Comparison of ENCODE assay signal across 1 cellular context in the genomic region with DNA sequence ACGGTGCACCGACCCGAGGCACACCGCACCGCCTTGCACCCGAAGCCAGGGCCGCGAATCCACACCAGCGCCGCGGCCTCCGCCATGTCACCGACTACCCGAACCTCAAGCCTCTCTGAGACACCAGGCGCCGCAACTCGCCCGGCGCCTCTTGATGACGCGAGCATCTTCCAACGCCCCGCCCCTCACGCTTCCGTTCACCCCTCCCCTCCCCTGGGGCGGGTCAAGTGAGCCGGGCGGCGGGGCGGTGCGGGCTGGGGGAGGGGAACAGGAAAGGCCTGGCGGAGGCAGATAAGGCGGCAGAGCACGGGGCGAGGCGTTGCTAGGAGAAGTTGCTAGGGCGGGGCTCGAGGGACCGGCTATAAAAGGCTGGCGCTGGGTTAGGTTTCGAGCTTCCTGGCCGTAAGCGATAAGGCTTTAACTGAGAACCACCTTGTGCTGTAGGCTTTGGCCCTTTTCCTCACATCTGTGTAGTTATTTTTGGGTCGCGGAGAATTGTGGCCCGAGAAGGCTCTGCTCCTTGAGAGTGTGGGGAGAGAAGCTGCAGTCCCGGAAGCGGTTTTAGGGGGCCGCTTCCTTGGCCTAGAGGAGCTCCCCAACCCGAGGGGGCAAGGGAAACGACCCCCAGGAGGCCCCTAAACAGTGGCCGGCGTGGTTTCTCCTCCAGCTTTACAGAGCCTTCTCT.
A peak's percentile ranks its signal among the peaks of the same experiment; 100 is the strongest.
TF ChIP-seq lines count a peak whose summit lies in the region.

Gene SDE2, minus strand, starts transcription at position 117 of the 685 bp plus-strand sequence. Its CDS starts 31 bp downstream, at position 86.

TF ChIP-seq in GM12878, 131 proteins besides CTCF, POLR2A, EP300 and RAD21 (continued from another document):
- TF ChIP-seq CREM (IDR thresholded peaks at IDR 0.05; ENCODE audit: low read depth) (peak; percentile 98), SP1 (IDR thresholded peaks at IDR 0.05; ENCODE audit: low read depth, low read length) (peak; percentile 84), BCL11A (IDR thresholded peaks at IDR 0.05; ENCODE audit: low read depth, low read length) (no peak), CBX3 (IDR thresholded peaks at IDR 0.05; ENCODE audit: borderline replicate concordance, low read depth) (no peak), CREB1 (IDR thresholded peaks at IDR 0.05; ENCODE audit: low read depth) (peak; percentile 98), YY1 (IDR thresholded peaks at IDR 0.05; ENCODE audit: low read depth, low read length) (peak; percentile 95), RELA (IDR thresholded peaks at IDR 0.05; ENCODE audit: borderline replicate concordance, partially characterized antibody) (peak; percentile 43), POU2F2 (IDR thresholded peaks at IDR 0.05; ENCODE audit: borderline replicate concordance, low read depth, low read length) (peak; percentile 96), TBL1XR1 (IDR thresholded peaks at IDR 0.05; ENCODE audit: low read depth, low read length) (0 out of 2 replicates have a peak, but pooled peaks have one; percentile 31), MEF2A (IDR thresholded peaks at IDR 0.05; ENCODE audit: insufficient read depth, low read depth, low read length) (peak; percentile 79; the same call in 1 of the 2 replicates), USF2 (IDR thresholded peaks at IDR 0.05; ENCODE audit: borderline replicate concordance, low read depth, low read length) (no peak), ZNF384 (IDR thresholded peaks at IDR 0.05; ENCODE audit: borderline replicate concordance, low read depth, low read length) (no peak), SMAD5 (IDR thresholded peaks at IDR 0.05; ENCODE audit: low read depth) (peak; percentile 98), PBX3 (IDR thresholded peaks at IDR 0.05; ENCODE audit: insufficient replicate concordance, low read depth, low read length) (no peak), SMARCA5 (IDR thresholded peaks at IDR 0.05) (peak; percentile 97), KLF5 (IDR thresholded peaks at IDR 0.05; ENCODE audit: partially characterized antibody) (peak; percentile 86), BCL3 (IDR thresholded peaks at IDR 0.05; ENCODE audit: borderline replicate concordance, insufficient read depth, low read depth, low read length, poor library complexity, severe bottlenecking) (no peak), RB1 (IDR thresholded peaks at IDR 0.05; ENCODE audit: borderline replicate concordance) (peak; percentile 59; the same call in 1 of the 2 replicates), KDM1A (IDR thresholded peaks at IDR 0.05; ENCODE audit: borderline replicate concordance) (no peak), IKZF1 (conservative IDR thresholded peaks at IDR 0.05) (peak; percentile 62; the same call in 1 of the 2 replicates), STAT3 (IDR thresholded peaks at IDR 0.05; ENCODE audit: low read depth, low read length) (no peak)
- TF ChIP-seq, protein P1, sequence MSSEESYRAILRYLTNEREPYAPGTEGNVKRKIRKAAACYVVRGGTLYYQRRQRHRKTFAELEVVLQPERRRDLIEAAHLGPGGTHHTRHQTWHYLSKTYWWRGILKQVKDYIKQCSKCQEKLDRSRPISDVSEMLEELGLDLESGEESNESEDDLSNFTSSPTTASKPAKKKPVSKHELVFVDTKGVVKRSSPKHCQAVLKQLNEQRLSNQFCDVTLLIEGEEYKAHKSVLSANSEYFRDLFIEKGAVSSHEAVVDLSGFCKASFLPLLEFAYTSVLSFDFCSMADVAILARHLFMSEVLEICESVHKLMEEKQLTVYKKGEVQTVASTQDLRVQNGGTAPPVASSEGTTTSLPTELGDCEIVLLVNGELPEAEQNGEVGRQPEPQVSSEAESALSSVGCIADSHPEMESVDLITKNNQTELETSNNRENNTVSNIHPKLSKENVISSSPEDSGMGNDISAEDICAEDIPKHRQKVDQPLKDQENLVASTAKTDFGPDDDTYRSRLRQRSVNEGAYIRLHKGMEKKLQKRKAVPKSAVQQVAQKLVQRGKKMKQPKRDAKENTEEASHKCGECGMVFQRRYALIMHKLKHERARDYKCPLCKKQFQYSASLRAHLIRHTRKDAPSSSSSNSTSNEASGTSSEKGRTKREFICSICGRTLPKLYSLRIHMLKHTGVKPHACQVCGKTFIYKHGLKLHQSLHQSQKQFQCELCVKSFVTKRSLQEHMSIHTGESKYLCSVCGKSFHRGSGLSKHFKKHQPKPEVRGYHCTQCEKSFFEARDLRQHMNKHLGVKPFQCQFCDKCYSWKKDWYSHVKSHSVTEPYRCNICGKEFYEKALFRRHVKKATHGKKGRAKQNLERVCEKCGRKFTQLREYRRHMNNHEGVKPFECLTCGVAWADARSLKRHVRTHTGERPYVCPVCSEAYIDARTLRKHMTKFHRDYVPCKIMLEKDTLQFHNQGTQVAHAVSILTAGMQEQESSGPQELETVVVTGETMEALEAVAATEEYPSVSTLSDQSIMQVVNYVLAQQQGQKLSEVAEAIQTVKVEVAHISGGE (CRISPR knock-in tag; IDR thresholded peaks at IDR 0.05), result no peak
- TF ChIP-seq, protein P2, sequence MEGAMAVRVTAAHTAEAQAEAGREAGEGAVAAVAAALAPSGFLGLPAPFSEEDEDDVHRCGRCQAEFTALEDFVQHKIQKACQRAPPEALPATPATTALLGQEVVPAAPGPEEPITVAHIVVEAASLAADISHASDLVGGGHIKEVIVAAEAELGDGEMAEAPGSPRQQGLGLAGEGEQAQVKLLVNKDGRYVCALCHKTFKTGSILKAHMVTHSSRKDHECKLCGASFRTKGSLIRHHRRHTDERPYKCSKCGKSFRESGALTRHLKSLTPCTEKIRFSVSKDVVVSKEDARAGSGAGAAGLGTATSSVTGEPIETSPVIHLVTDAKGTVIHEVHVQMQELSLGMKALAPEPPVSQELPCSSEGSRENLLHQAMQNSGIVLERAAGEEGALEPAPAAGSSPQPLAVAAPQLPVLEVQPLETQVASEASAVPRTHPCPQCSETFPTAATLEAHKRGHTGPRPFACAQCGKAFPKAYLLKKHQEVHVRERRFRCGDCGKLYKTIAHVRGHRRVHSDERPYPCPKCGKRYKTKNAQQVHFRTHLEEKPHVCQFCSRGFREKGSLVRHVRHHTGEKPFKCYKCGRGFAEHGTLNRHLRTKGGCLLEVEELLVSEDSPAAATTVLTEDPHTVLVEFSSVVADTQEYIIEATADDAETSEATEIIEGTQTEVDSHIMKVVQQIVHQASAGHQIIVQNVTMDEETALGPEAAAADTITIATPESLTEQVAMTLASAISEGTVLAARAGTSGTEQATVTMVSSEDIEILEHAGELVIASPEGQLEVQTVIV (IDR thresholded peaks at IDR 0.05; ENCODE audit: borderline replicate concordance, partially characterized antibody), result peak; percentile 24
